ENCODE assay signal across 8 cellular contexts in genomic region chr2:9392895-9393757, GRCh38. TPM values are rescaled to one million over a fixed set of nuclear protein-coding genes. Genes with fewer than 3 reads are reported as not detected.
DNase-seq lines count a peak whose midpoint lies in the region; ATAC-seq and TF ChIP-seq lines count a peak whose summit lies in the region.
"Had no signal": no experiment of that assay in that cellular context is flagged by ENCODE, and none has a peak within 500 bp of the region (broad histone marks: within the 10 kb centered on the region; RNA-seq: fewer than 3 reads in every experiment).

No MANE protein-coding gene starts in this region.

- H3K9ac ChIP-seq in neuronal stem cell (ENCODE audit: low read depth, low read length, poor library complexity) = no peak overlapping the region

- H3K4me2 ChIP-seq in neuronal stem cell (ENCODE audit: insufficient read depth, low read length, poor library complexity, severe bottlenecking) = no peak overlapping the region

- H2BK12ac ChIP-seq in neuronal stem cell (ENCODE audit: low read length) = no peak overlapping the region

- CTCF ChIA-PET in activated naive CD4-positive, alpha-beta T cell treated with anti-CD3 and anti-CD28 coated beads, Interleukin-2, amount 10 ng/mL, durations not matched to agents 7 days and 5 days (lab: Charles Lee) = no interaction called here

- TF ChIP-seq POLR2A in gastroesophageal sphincter (IDR thresholded peaks at IDR 0.05) (no peak), vagina (IDR thresholded peaks at IDR 0.05) (no peak)

- H3K4me3 ChIP-seq in ascending aorta (no peak overlapping the region), gastroesophageal sphincter (no peak overlapping the region), neuronal stem cell (ENCODE audit: low read length in 2 of 2) (no peak overlapping the region), vagina (no peak overlapping the region)

- H3K14ac ChIP-seq in neuronal stem cell (ENCODE audit: low read length) = no peak overlapping the region

- no peak for DNase-seq in ascending aorta (ENCODE audit: low spot score in 2 of 2)
- no peak for DNase-seq in neuronal stem cell (ENCODE audit: low spot score)
- DNase-seq in vagina (ENCODE audit: extremely low spot score in 2 of 2) = no peak
- no peak for DNase-seq in natural killer cell treated with Interleukin-12 subunit alpha and Interleukin-12 subunit beta and Interleukin-15 and Interleukin-18, amount 100 ng/mL, for 72 hours (ENCODE audit: low spot score)
- DNase-seq in activated naive CD4-positive, alpha-beta T cell treated with anti-CD3 and anti-CD28 coated beads, Interleukin-2, amount 10 ng/mL, durations not matched to agents 7 days and 5 days = no peak
- DNase-seq: activated CD8-positive, alpha-beta memory T cell treated with anti-CD3 and anti-CD28 coated beads, Interleukin-2, amount 50 U/mL, for 4 hours had no signal

- H3K79me1 ChIP-seq in neuronal stem cell (ENCODE audit: low read depth, low read length) = no peaks in the 10 kb centered on the region

- no peak overlapping the region for H3K27ac Mint-ChIP-seq in natural killer cell treated with Interleukin-12 subunit alpha and Interleukin-12 subunit beta and Interleukin-15 and Interleukin-18, amount 100 ng/mL, for 72 hours
- no peak overlapping the region for H3K27ac Mint-ChIP-seq in activated naive CD4-positive, alpha-beta T cell treated with anti-CD3 and anti-CD28 coated beads, Interleukin-2, amount 10 ng/mL, durations not matched to agents 7 days and 5 days

- H2BK5ac ChIP-seq in neuronal stem cell (ENCODE audit: low read length) = no peak overlapping the region

- H2BK15ac ChIP-seq in neuronal stem cell (ENCODE audit: low read length) = no peak overlapping the region

- H3K18ac ChIP-seq in neuronal stem cell (ENCODE audit: low read length) = peak overlapping the region; percentile 63

- H3K4ac ChIP-seq in neuronal stem cell (ENCODE audit: low read length) = no peak overlapping the region

- H2AK5ac ChIP-seq in neuronal stem cell (ENCODE audit: low read depth, low read length) = no peak overlapping the region

- no peaks in the 10 kb centered on the region for H3K36me3 Mint-ChIP-seq in natural killer cell treated with Interleukin-12 subunit alpha and Interleukin-12 subunit beta and Interleukin-15 and Interleukin-18, amount 100 ng/mL, for 72 hours
- H3K36me3 Mint-ChIP-seq in activated naive CD4-positive, alpha-beta T cell treated with anti-CD3 and anti-CD28 coated beads, Interleukin-2, amount 10 ng/mL, durations not matched to agents 7 days and 5 days = no peaks in the 10 kb centered on the region

- intact Hi-C loops in ascending aorta (cut with DNase I) (no loop called here), vagina (cut with DNase I) (no loop called here)

- no peaks in the 10 kb centered on the region for H3K4me1 Mint-ChIP-seq in natural killer cell treated with Interleukin-12 subunit alpha and Interleukin-12 subunit beta and Interleukin-15 and Interleukin-18, amount 100 ng/mL, for 72 hours (ENCODE audit: low read depth in 2 of 2)
- no peaks in the 10 kb centered on the region for H3K4me1 Mint-ChIP-seq in activated naive CD4-positive, alpha-beta T cell treated with anti-CD3 and anti-CD28 coated beads, Interleukin-2, amount 10 ng/mL, durations not matched to agents 7 days and 5 days

- peak overlapping the region; percentile 62 to 72 for H3K27ac ChIP-seq in ascending aorta
- H3K27ac ChIP-seq in gastroesophageal sphincter = peak overlapping the region in 3 of 4 donors; percentile 59 to 69 (median 63)
- peak overlapping the region; percentile 64 for H3K27ac ChIP-seq in neuronal stem cell (replicated peaks; ENCODE audit: low read length)
- H3K27ac ChIP-seq in vagina = peak overlapping the region; percentile 88

- no peak overlapping the region for H3K4me3 Mint-ChIP-seq in natural killer cell treated with Interleukin-12 subunit alpha and Interleukin-12 subunit beta and Interleukin-15 and Interleukin-18, amount 100 ng/mL, for 72 hours
- H3K4me3 Mint-ChIP-seq in activated naive CD4-positive, alpha-beta T cell treated with anti-CD3 and anti-CD28 coated beads, Interleukin-2, amount 10 ng/mL, durations not matched to agents 7 days and 5 days = no peak overlapping the region

- no peaks in the 10 kb centered on the region for H3K27me3 Mint-ChIP-seq in natural killer cell treated with Interleukin-12 subunit alpha and Interleukin-12 subunit beta and Interleukin-15 and Interleukin-18, amount 100 ng/mL, for 72 hours
- H3K27me3 Mint-ChIP-seq in activated naive CD4-positive, alpha-beta T cell treated with anti-CD3 and anti-CD28 coated beads, Interleukin-2, amount 10 ng/mL, durations not matched to agents 7 days and 5 days = peaks cover 10% of the 10 kb centered on the region

- no peaks in the 10 kb centered on the region for H3K9me3 Mint-ChIP-seq in natural killer cell treated with Interleukin-12 subunit alpha and Interleukin-12 subunit beta and Interleukin-15 and Interleukin-18, amount 100 ng/mL, for 72 hours
- H3K9me3 Mint-ChIP-seq in activated naive CD4-positive, alpha-beta T cell treated with anti-CD3 and anti-CD28 coated beads, Interleukin-2, amount 10 ng/mL, durations not matched to agents 7 days and 5 days = no peaks in the 10 kb centered on the region

- H3K27me3 ChIP-seq in ascending aorta (no peaks in the 10 kb centered on the region), gastroesophageal sphincter (no peaks in the 10 kb centered on the region), neuronal stem cell (ENCODE audit: control insufficient read depth in 3 of 3, insufficient read depth in 3 of 3, low read depth in 1 of 3, low read length in 3 of 3) (no peaks in the 10 kb centered on the region), vagina (no peaks in the 10 kb centered on the region)

- TF ChIP-seq CTCF in ascending aorta (IDR thresholded peaks at IDR 0.05) (no peak), gastroesophageal sphincter (IDR thresholded peaks at IDR 0.05) (no peak), vagina (IDR thresholded peaks at IDR 0.05) (no peak)

- H3K23ac ChIP-seq in neuronal stem cell (ENCODE audit: low read depth, low read length, poor library complexity) = no peak overlapping the region

- TF ChIP-seq EP300 in gastroesophageal sphincter (IDR thresholded peaks at IDR 0.05) = no peak

- H4K8ac ChIP-seq in neuronal stem cell (ENCODE audit: low read depth, low read length) = no peak overlapping the region

- no peak overlapping the region for H2BK120ac ChIP-seq in neuronal stem cell (ENCODE audit: low read depth, low read length)

- 46 to 70% methylated on average over 2 to 11 of the region's 27 CpGs for WGBS in gastroesophageal sphincter (ENCODE audit: low coverage in 1 of 2), 2 donors
- WGBS in neuronal stem cell (ENCODE audit: extremely low coverage in 2 of 2, insufficient read length in 2 of 2, insufficient replicate concordance in 1 of 2), 2 donors = no CpG with 5 or more reads among the region's 27 CpGs

- H3K9me3 ChIP-seq in ascending aorta (no peaks in the 10 kb centered on the region), gastroesophageal sphincter (no peaks in the 10 kb centered on the region), neuronal stem cell (replicated peaks in 1 of 2; ENCODE audit: control insufficient read depth in 2 of 2, insufficient read depth in 1 of 2, low read depth in 1 of 2, low read length in 2 of 2) (no peaks in the 10 kb centered on the region), vagina (no peaks in the 10 kb centered on the region)

- peak overlapping the region; percentile 41 for H2AFZ ChIP-seq in neuronal stem cell (ENCODE audit: low read length)

- ATAC-seq in gastroesophageal sphincter (peak; percentile 47), GM18520 (IDR thresholded peaks at IDR 0.05; ENCODE audit: unreplicated experiment) (no peak)
- ATAC-seq in natural killer cell treated with Interleukin-12 subunit alpha and Interleukin-12 subunit beta and Interleukin-15 and Interleukin-18, amount 100 ng/mL, for 72 hours = no peak

- H3K4me1 ChIP-seq in ascending aorta = no peaks in the 10 kb centered on the region
- H3K4me1 ChIP-seq in gastroesophageal sphincter = peaks cover 0 to 22% (median 3%) of the 10 kb centered on the region in 3 donors
- H3K4me1 ChIP-seq in neuronal stem cell (ENCODE audit: control insufficient read depth in 2 of 2, insufficient read depth in 1 of 2, low read depth in 1 of 2, low read length in 2 of 2) = peaks cover 9 to 13% of the 10 kb centered on the region in 2 donors
- peaks cover 25% of the 10 kb centered on the region for H3K4me1 ChIP-seq in vagina

- H4K91ac ChIP-seq in neuronal stem cell (ENCODE audit: low read depth, low read length, poor library complexity) = no peak overlapping the region

- H3K36me3 ChIP-seq in ascending aorta (peaks cover 44 to 86% of the 10 kb centered on the region in 2 donors), gastroesophageal sphincter (peaks cover 0 to 81% of the 10 kb centered on the region in 2 donors), neuronal stem cell (replicated peaks in 1 of 2; ENCODE audit: control insufficient read depth in 2 of 2, insufficient read depth in 2 of 2, low read length in 2 of 2) (peaks cover 23 to 87% of the 10 kb centered on the region in 2 donors), vagina (peaks cover 0 to 15% of the 10 kb centered on the region in 2 donors)

RNA-seq across cellular contexts. Expression of gene ITGB1BP1, which starts 30.2 kb away (rescaled TPM):
- 25.4 TPM for total RNA-seq in ascending aorta
- total RNA-seq in gastroesophageal sphincter = 10 to 100 TPM; 52.8 to 80.4 (median 69.6) TPM
- 50.0 TPM for polyA plus RNA-seq in neuronal stem cell (2013, experiment 1 of 2)
- 49.6 TPM for polyA plus RNA-seq in neuronal stem cell (2013, experiment 2 of 2)
- 53.8 TPM for total RNA-seq in vagina
- 100 to 1,000 TPM; 132 to 167 TPM for total RNA-seq in natural killer cell treated with Interleukin-12 subunit alpha and Interleukin-12 subunit beta and Interleukin-15 and Interleukin-18, amount 100 ng/mL, for 72 hours

RNA-seq across cellular contexts. Expression of gene CPSF3, which starts 30.3 kb away (rescaled TPM):
- total RNA-seq in ascending aorta (5.3 TPM), gastroesophageal sphincter (10 to 100 TPM; 18.0 to 27.0 (median 26.1) TPM), vagina (19.4 TPM)
- 78.4 TPM for polyA plus RNA-seq in neuronal stem cell (2013, experiment 1 of 2)
- polyA plus RNA-seq in neuronal stem cell (2013, experiment 2 of 2) = 77.6 TPM
- 10 to 100 TPM; 46.6 to 58.4 TPM for total RNA-seq in natural killer cell treated with Interleukin-12 subunit alpha and Interleukin-12 subunit beta and Interleukin-15 and Interleukin-18, amount 100 ng/mL, for 72 hours
